In the genomic region with DNA sequence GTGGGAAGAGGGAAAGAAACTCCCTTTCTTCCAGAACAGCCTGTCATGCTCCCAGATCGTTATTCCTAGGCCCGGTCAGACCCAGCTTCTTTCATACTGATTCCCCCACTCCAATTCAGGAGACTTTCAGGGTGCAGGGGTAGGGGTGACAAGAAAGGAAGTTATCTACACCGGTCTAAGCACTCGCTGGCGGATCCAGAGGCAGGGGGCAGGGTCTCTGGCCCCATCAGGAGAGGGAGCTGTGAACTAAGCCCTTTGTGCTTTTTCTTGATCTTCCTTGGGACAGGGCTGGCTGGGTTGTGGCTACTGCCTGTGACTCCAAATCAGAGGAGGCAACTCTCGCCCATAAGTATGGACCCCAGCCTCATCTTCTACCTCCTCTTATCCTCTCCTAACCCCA, we compare ENCODE assay signal across 23 cellular contexts. TPM values are rescaled to one million over a fixed set of nuclear protein-coding genes. Genes with fewer than 3 reads are reported as not detected.
"Had no signal": no experiment of that assay in that cellular context is flagged by ENCODE, and none has a peak within 500 bp of the region (broad histone marks: within the 10 kb centered on the region; RNA-seq: fewer than 3 reads in every experiment).

No MANE protein-coding gene starts in this region.

- ATAC-seq: activated CD4-positive, CD25-positive, alpha-beta regulatory T cell treated with anti-CD3 and anti-CD28 coated beads, Interleukin-2, amount 50 U/mL, for 24 hours; left lung; mucosa of descending colon; pancreas had no signal

- H3K9ac ChIP-seq: neural progenitor cell had no signal

- H2AFZ ChIP-seq: neural progenitor cell had no signal

- H3K27ac Mint-ChIP-seq: activated naive CD4-positive, alpha-beta T cell treated with anti-CD3 and anti-CD28 coated beads, Interleukin-2, amount 10 ng/mL, durations not matched to agents 7 days and 5 days; memory B cell; neural progenitor cell had no signal

- H3K4me2 ChIP-seq: neural progenitor cell had no signal

- H3K36me3 ChIP-seq: ascending aorta, esophagus squamous epithelium, left lung, neural progenitor cell, pancreas, sigmoid colon, thyroid gland had no signal

- H3K27me3 ChIP-seq: ascending aorta, esophagus squamous epithelium, left lung, neural progenitor cell, pancreas, sigmoid colon, thyroid gland had no signal

- H3K9me3 Mint-ChIP-seq: activated naive CD4-positive, alpha-beta T cell treated with anti-CD3 and anti-CD28 coated beads, Interleukin-2, amount 10 ng/mL, durations not matched to agents 7 days and 5 days; memory B cell; neural progenitor cell had no signal

- DNase-seq: activated CD8-positive, alpha-beta memory T cell treated with anti-CD3 and anti-CD28 coated beads for 24 hours; activated CD8-positive, alpha-beta memory T cell treated with anti-CD3 and anti-CD28 coated beads, Interleukin-2, amount 50 U/mL, for 48 hours; activated effector memory CD4-positive, alpha-beta T cell treated with Interleukin-2 at 50 U/mL for 16 hours; activated naive CD4-positive, alpha-beta T cell treated with anti-CD3 and anti-CD28 coated beads, Interleukin-2, amount 10 ng/mL, durations not matched to agents 7 days and 5 days; activated T-cell treated with anti-CD3 and anti-CD28 coated beads, Interleukin-2, amount 50 U/mL, for 48 hours; cerebellar nuclear complex; dermis blood vessel endothelial cell; effector memory CD4-positive, alpha-beta T cell; esophagus squamous epithelium; hippocampal formation; islet precursor cell; left lung; naive B cell; pancreas; sigmoid colon; stimulated activated naive CD4-positive, alpha-beta T cell treated with Interleukin-2 at 50 U/mL for 16 hours; thyroid gland had no signal

- H3K36me3 Mint-ChIP-seq: activated naive CD4-positive, alpha-beta T cell treated with anti-CD3 and anti-CD28 coated beads, Interleukin-2, amount 10 ng/mL, durations not matched to agents 7 days and 5 days; memory B cell; naive B cell; neural progenitor cell had no signal

- H3K9me3 ChIP-seq: ascending aorta, esophagus squamous epithelium, left lung, mucosa of descending colon, pancreas, sigmoid colon, thyroid gland had no signal

- H3K4me3 Mint-ChIP-seq: activated naive CD4-positive, alpha-beta T cell treated with anti-CD3 and anti-CD28 coated beads, Interleukin-2, amount 10 ng/mL, durations not matched to agents 7 days and 5 days; memory B cell; naive B cell; neural progenitor cell had no signal

- H3K4me3 ChIP-seq: ascending aorta, esophagus squamous epithelium, left lung, mucosa of descending colon, neural progenitor cell, pancreas, sigmoid colon, thyroid gland had no signal

- H3K27ac ChIP-seq: ascending aorta, esophagus squamous epithelium, left lung, neural progenitor cell, pancreas, thyroid gland had no signal

RNA-seq across cellular contexts. Expression of gene NEK2, which starts 44.3 kb away (rescaled TPM):
- total RNA-seq: ascending aorta, ureter had no signal
